ENCODE assay signal across 8 cellular contexts in the genomic region with DNA sequence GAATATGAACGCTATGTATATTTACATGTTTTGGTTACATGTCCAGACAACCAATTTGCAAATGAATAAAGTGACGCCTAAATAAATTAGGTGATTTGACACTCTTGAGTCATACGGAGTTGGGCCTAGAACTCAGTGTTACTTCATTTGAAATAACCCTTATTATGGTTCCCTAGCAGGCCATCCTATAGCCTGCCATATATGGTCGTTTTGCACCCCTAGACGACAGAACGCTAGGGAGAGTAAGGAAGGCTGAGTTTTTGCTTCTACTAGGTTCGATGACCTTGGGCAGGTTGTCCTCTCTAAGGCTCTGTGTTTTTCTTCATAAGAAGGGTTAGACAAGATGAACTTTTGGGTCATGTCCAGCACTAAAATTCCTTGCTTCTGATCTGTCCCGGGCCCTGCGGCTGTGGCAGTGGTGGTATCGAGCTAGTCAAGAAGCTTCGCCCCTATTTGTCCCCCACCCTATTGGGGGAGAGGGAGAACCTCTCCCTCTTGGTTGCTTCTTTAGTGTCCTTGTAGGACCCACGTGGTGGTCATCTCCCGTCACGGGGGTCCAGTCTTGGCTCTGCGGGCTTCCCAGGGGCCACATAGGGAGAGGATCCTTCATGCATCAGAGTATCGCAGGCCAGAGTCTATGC. TPM values are rescaled to one million over a fixed set of nuclear protein-coding genes. Genes with fewer than 3 reads are reported as not detected.
A peak's percentile ranks its signal among the peaks of the same experiment; 100 is the strongest.
DNase-seq lines count a peak whose midpoint lies in the region; ATAC-seq and TF ChIP-seq lines count a peak whose summit lies in the region.

No MANE protein-coding gene starts in this region.

- intact Hi-C loops in Caco-2 (cut with micrococcal nuclease; ENCODE audit: unreplicated experiment): loop anchor here (1.0 to 5.0 kb wide), 4 partner anchors 23 to 36 kb away; no protein-coding TSS in a partner anchor

- peak overlapping the region; percentile 39 for H3K27ac Mint-ChIP-seq in Caco-2 (ENCODE audit: unreplicated experiment)
- peak overlapping the region; percentile 83 for H3K27ac Mint-ChIP-seq in progenitor cell of endocrine pancreas

- H3K27me3 ChIP-seq in Caco-2 (replicated peaks; ENCODE audit: control insufficient read depth, insufficient read depth, low read length) (no peaks in the 10 kb centered on the region), OCI-LY3 (ENCODE audit: low read depth, low read length) (no peaks in the 10 kb centered on the region)

- POLR2A ChIA-PET in Caco-2 (lab: Charles Lee): interaction anchor here (0.5 to 1.3 kb wide), 5 partner anchors 21 to 39 kb away, joined by 3 to 6 read pairs (median 4); no protein-coding TSS in a partner anchor

- H3K36me3 ChIP-seq in Caco-2 (ENCODE audit: control insufficient read depth, insufficient read depth, low read length) (no peaks in the 10 kb centered on the region), OCI-LY3 (replicated peaks; ENCODE audit: low read depth, low read length) (peaks cover 3% of the 10 kb centered on the region)

- H3K4me1 Mint-ChIP-seq in Caco-2 (ENCODE audit: low read depth, unreplicated experiment): peaks cover 29% of the 10 kb centered on the region
- H3K4me1 Mint-ChIP-seq in progenitor cell of endocrine pancreas (ENCODE audit: low read depth): peaks cover 7% of the 10 kb centered on the region

- DNase-seq in Caco-2 (no peak), fibroblast of pulmonary artery (ENCODE audit: low read depth) (no peak), progenitor cell of endocrine pancreas (ENCODE audit: low spot score, unreplicated experiment) (no peak), amygdala (lab: John Stamatoyannopoulos, UW) (no peak), NCI-H146 treated with DMSO at 0.1 percent for 48 hours (lab: John Stamatoyannopoulos, UW; ENCODE audit: unreplicated experiment) (no peak)
- no peak for DNase-seq in stimulated activated CD4-positive, alpha-beta T cell treated with anti-CD3 and anti-CD28 coated beads, Interleukin-4, amount 100 ng/mL, for 24 hours

- H3K36me3 Mint-ChIP-seq in Caco-2 (ENCODE audit: insufficient read depth, unreplicated experiment): peaks cover 9% of the 10 kb centered on the region
- no peaks in the 10 kb centered on the region for H3K36me3 Mint-ChIP-seq in progenitor cell of endocrine pancreas (ENCODE audit: insufficient read depth)

- peaks cover 29% of the 10 kb centered on the region for H3K4me1 ChIP-seq in Caco-2
- peaks cover 32% of the 10 kb centered on the region for H3K4me1 ChIP-seq in OCI-LY3 (ENCODE audit: low read length)

- peak overlapping the region; percentile 80 for H3K4me2 ChIP-seq in OCI-LY3 (ENCODE audit: low read length)

- TF ChIP-seq CTCF in Caco-2 (IDR thresholded peaks at IDR 0.05; ENCODE audit: insufficient read depth in 1 of 2, low read depth in 1 of 2, low read length in 1 of 2, severe bottlenecking in 1 of 2, unreplicated experiment in 1 of 2) (no peak), OCI-LY3 (IDR thresholded peaks at IDR 0.05; ENCODE audit: low read depth, low read length) (no peak), fibroblast of pulmonary artery (IDR thresholded peaks at IDR 0.05; ENCODE audit: low read length, missing control alignments) (no peak), progenitor cell of endocrine pancreas (IDR thresholded peaks at IDR 0.05; ENCODE audit: unreplicated experiment) (no peak)

- peaks cover 27% of the 10 kb centered on the region for H4K20me1 ChIP-seq in OCI-LY3 (ENCODE audit: insufficient read depth, low read length)

- H3K9me3 Mint-ChIP-seq in Caco-2 (ENCODE audit: unreplicated experiment) (no peaks in the 10 kb centered on the region), progenitor cell of endocrine pancreas (ENCODE audit: low read depth) (no peaks in the 10 kb centered on the region)

- H3K79me2 ChIP-seq in OCI-LY3 (ENCODE audit: low read length): peaks cover 43% of the 10 kb centered on the region

- H3K4me3 ChIP-seq in Caco-2 (ENCODE audit: low read depth, low read length) (no peak overlapping the region), OCI-LY3 (ENCODE audit: low read length) (peak overlapping the region; percentile 75), fibroblast of pulmonary artery (replicated peaks; ENCODE audit: low read depth, low read length) (peak overlapping the region; percentile 30)

- H3K4me3 Mint-ChIP-seq in Caco-2 (ENCODE audit: unreplicated experiment): no peak overlapping the region
- H3K4me3 Mint-ChIP-seq in progenitor cell of endocrine pancreas (ENCODE audit: low read depth): no peak overlapping the region

- no peak for ATAC-seq in HG03139 (IDR thresholded peaks at IDR 0.05; ENCODE audit: unreplicated experiment)

- TSS peak; percentile 77 for BruUV-seq in Caco-2 (replicated peaks; lab: Mats Ljungman, UMichigan)

- CTCF ChIA-PET in Caco-2 (lab: Charles Lee): no interaction called here

- H3K27ac ChIP-seq in OCI-LY3 (ENCODE audit: low read length): peak overlapping the region; percentile 20

- peak overlapping the region; percentile 87 for H2AFZ ChIP-seq in OCI-LY3 (ENCODE audit: low read depth, low read length)

- H3K9me3 ChIP-seq in Caco-2 (no peaks in the 10 kb centered on the region), OCI-LY3 (ENCODE audit: insufficient read depth, low read length) (no peaks in the 10 kb centered on the region)

- H3K27me3 Mint-ChIP-seq in Caco-2 (ENCODE audit: insufficient read depth, unreplicated experiment): no peaks in the 10 kb centered on the region
- H3K27me3 Mint-ChIP-seq in progenitor cell of endocrine pancreas: no peaks in the 10 kb centered on the region

- H3K9ac ChIP-seq in OCI-LY3 (ENCODE audit: low read length): peak overlapping the region; percentile 60

RNA-seq across cellular contexts. Expression of a gene that starts 0.6 kb away (rescaled TPM):
- total RNA-seq in Caco-2 (2022) (122 and 125 TPM in 2 replicates), progenitor cell of endocrine pancreas (75.7 and 79.1 TPM in 2 replicates)
